Comparison of ENCODE assay signal across 22 cellular contexts in the genomic region with DNA sequence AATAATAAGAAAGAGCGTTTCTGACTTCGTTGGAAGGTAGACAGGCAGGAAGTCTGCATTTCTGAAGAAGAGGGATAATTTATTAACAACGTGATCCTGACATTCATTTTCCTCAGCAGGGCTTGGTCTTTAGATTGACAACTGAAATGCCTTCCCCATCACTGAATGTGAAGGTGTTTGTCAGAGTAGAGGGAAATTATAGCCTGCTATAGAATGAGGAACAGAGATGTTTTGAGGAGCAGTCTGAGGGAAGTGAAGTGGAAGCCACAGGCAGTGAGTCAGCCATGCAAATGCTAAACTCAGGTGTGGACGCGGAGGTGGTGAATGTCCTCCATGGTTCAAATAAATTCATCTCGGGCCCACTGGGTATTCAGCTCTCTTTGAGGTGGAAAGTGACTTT. TPM values are rescaled to one million over a fixed set of nuclear protein-coding genes. Genes with fewer than 3 reads are reported as not detected.
"Had no signal": no experiment of that assay in that cellular context is flagged by ENCODE, and none has a peak within 500 bp of the region (broad histone marks: within the 10 kb centered on the region; RNA-seq: fewer than 3 reads in every experiment).

No MANE protein-coding gene starts in this region.

- H3K4me1 Mint-ChIP-seq: immature natural killer cell; naive thymus-derived CD4-positive, alpha-beta T cell had no signal

- H3K9me3 ChIP-seq: ascending aorta, left lung, thoracic aorta, upper lobe of left lung had no signal

- H3K9ac ChIP-seq: neural progenitor cell had no signal

- H3K9me3 Mint-ChIP-seq: activated naive CD4-positive, alpha-beta T cell treated with anti-CD3 and anti-CD28 coated beads, Interleukin-2, amount 50 U/mL, for 72 hours; immature natural killer cell; neural progenitor cell; T-helper 2 cell treated with Interferon-gamma antibody and Interleukin-4, amounts not matched to agents 5 μg/mL and 100 μg/mL, for 36 hours had no signal

- H3K4me3 Mint-ChIP-seq: immature natural killer cell; naive thymus-derived CD4-positive, alpha-beta T cell; neural progenitor cell; T-helper 2 cell treated with Interferon-gamma antibody and Interleukin-4, amounts not matched to agents 5 μg/mL and 100 μg/mL, for 36 hours had no signal

- H2AFZ ChIP-seq: hepatocyte, neural progenitor cell had no signal

- ATAC-seq: activated naive CD4-positive, alpha-beta T cell treated with anti-CD3 and anti-CD28 coated beads, Interleukin-2, amount 50 U/mL, for 72 hours; foreskin keratinocyte; left lung; naive thymus-derived CD4-positive, alpha-beta T cell had no signal

- H3K79me2 ChIP-seq: hepatocyte had no signal

- H3K4me1 ChIP-seq: ascending aorta, foreskin keratinocyte, left lung, neural progenitor cell, upper lobe of left lung had no signal

- H3K27me3 ChIP-seq: ascending aorta, foreskin keratinocyte, hepatocyte, left lung, neural progenitor cell, upper lobe of left lung had no signal

- H3K36me3 Mint-ChIP-seq: activated naive CD4-positive, alpha-beta T cell treated with anti-CD3 and anti-CD28 coated beads, Interleukin-2, amount 50 U/mL, for 72 hours; immature natural killer cell; naive thymus-derived CD4-positive, alpha-beta T cell; neural progenitor cell had no signal

- H3K27ac ChIP-seq: ascending aorta, foreskin keratinocyte, hepatocyte, left lung, neural progenitor cell, thoracic aorta, upper lobe of left lung had no signal

- H3K36me3 ChIP-seq: ascending aorta, left lung, neural progenitor cell, thoracic aorta, upper lobe of left lung had no signal

- DNase-seq: activated CD4-positive, alpha-beta T cell treated with anti-CD3 and anti-CD28 coated beads for 1 hour; activated CD4-positive, alpha-beta T cell treated with anti-CD3 and anti-CD28 coated beads, Interleukin-2, amount 50 U/mL, for 1 hour; activated T-cell treated with anti-CD3 and anti-CD28 coated beads, Interleukin-2, amount 50 U/mL, for 1 hour; central memory CD4-positive, alpha-beta T cell; dermis blood vessel endothelial cell; effector CD8-positive, alpha-beta T cell; foreskin keratinocyte; immature natural killer cell; kidney glomerular epithelial cell; left lung; naive thymus-derived CD4-positive, alpha-beta T cell; stimulated activated CD4-positive, alpha-beta T cell treated with anti-CD3 and anti-CD28 coated beads, Interleukin-2, amount 100 ng/mL, for 48 hours; stimulated activated CD8-positive, alpha-beta memory T cell treated with anti-CD3 and anti-CD28 coated beads, Interleukin-4, amount 100 ng/mL, for 48 hours; stimulated activated naive CD4-positive, alpha-beta T cell treated with Interleukin-2 at 50 U/mL for 16 hours; upper lobe of left lung had no signal

- H3K4me3 ChIP-seq: ascending aorta, hepatocyte, left lung, neural progenitor cell, thoracic aorta, upper lobe of left lung had no signal

- H3K27ac Mint-ChIP-seq: activated naive CD4-positive, alpha-beta T cell treated with anti-CD3 and anti-CD28 coated beads, Interleukin-2, amount 50 U/mL, for 72 hours; immature natural killer cell; naive thymus-derived CD4-positive, alpha-beta T cell; neural progenitor cell; T-helper 2 cell treated with Interferon-gamma antibody and Interleukin-4, amounts not matched to agents 5 μg/mL and 100 μg/mL, for 36 hours had no signal

- H3K4me2 ChIP-seq: hepatocyte, neural progenitor cell had no signal

RNA-seq across cellular contexts. Expression of a gene that starts 30.5 kb away (rescaled TPM):
- total RNA-seq: activated naive CD4-positive, alpha-beta T cell treated with anti-CD3 and anti-CD28 coated beads, Interleukin-2, amount 50 U/mL, for 72 hours; foreskin keratinocyte; naive thymus-derived CD4-positive, alpha-beta T cell; renal cortical epithelial cell had no signal
- polyA plus RNA-seq: foreskin keratinocyte; immature natural killer cell; naive thymus-derived CD4-positive, alpha-beta T cell had no signal
